8 cellular contexts compared by ENCODE assay signal in genomic region chrX:16870095-16870860, GRCh38. TPM values are rescaled to one million over a fixed set of nuclear protein-coding genes. Genes with fewer than 3 reads are reported as not detected.
DNase-seq lines count a peak whose midpoint lies in the region; ATAC-seq and TF ChIP-seq lines count a peak whose summit lies in the region.

Gene RBBP7, minus strand, starts transcription at chrX:16870362. Its CDS starts 309 bp downstream, at chrX:16870053.

- no peak for TF ChIP-seq CTCF in HFF-Myc (IDR thresholded peaks at IDR 0.05; ENCODE audit: low read depth, low read length, missing control alignments)
- no peak for TF ChIP-seq CTCF in SK-N-SH (IDR thresholded peaks at IDR 0.05)
- TF ChIP-seq CTCF in omental fat pad (IDR thresholded peaks at IDR 0.05): no peak

- no peaks in the 10 kb centered on the region for H3K9me3 ChIP-seq in SK-N-SH

- H3K4me2 ChIP-seq in SK-N-SH: peak within 1 kb of the TSS; percentile 85

- peaks cover 3 to 23% of the 10 kb centered on the region in 2 experiments for H3K36me3 ChIP-seq in SK-N-SH (replicated peaks in 1 of 2; ENCODE audit: control insufficient read depth in 1 of 2, insufficient read depth in 2 of 2, low read length in 1 of 2)

- no peaks in the 10 kb centered on the region for H3K9me2 ChIP-seq in SK-N-SH

- WGBS in SK-N-SH (ENCODE audit: low lambda C conversion rate): 1% methylated on average over 31 of the region's 84 CpGs

- H3K27ac ChIP-seq in SK-N-SH (ENCODE audit: low read depth in 2 of 2, low read length in 1 of 2) (peak within 1 kb of the TSS; percentile 91 to 97), temporal lobe (ENCODE audit: low read depth, low read length) (peak within 1 kb of the TSS; percentile 72)

- H3K27me3 ChIP-seq in SK-N-SH (ENCODE audit: insufficient read depth): peaks cover 14% of the 10 kb centered on the region; the same call in 1 of the 2 replicates

- peak within 1 kb of the TSS; percentile 100 for H2AFZ ChIP-seq in SK-N-SH (ENCODE audit: low read depth)

- peak; percentile 60 for DNase-seq in GM04503 (ENCODE audit: low read depth)
- DNase-seq in HFF-Myc (ENCODE audit: extremely low read depth, low read depth): peak; percentile 44
- peak; percentile 69 for DNase-seq in NCI-H1048 (lab: John Stamatoyannopoulos, UW)
- peak; percentile 98 for DNase-seq in SK-N-SH
- peak; percentile 88 for DNase-seq in activated naive CD4-positive, alpha-beta T cell treated with anti-CD3 and anti-CD28 coated beads, Interleukin-2, amount 50 U/mL, for 16 hours
- DNase-seq in germinal center (ENCODE audit: low spot score): peak; percentile 90
- DNase-seq in omental fat pad (ENCODE audit: low spot score): peak; percentile 70

- H3K4me3 ChIP-seq in HFF-Myc (replicated peaks; ENCODE audit: low read depth, low read length): peak within 1 kb of the TSS; percentile 64
- H3K4me3 ChIP-seq in SK-N-SH (ENCODE audit: low read depth in 2 of 2, low read length in 1 of 2): peak within 1 kb of the TSS; percentile 82 to 88

- no peak for TF ChIP-seq EP300 in SK-N-SH (IDR thresholded peaks at IDR 0.05; ENCODE audit: borderline replicate concordance in 1 of 2, low read depth in 1 of 2, low read length in 1 of 2)

- peak; percentile 95 for ATAC-seq in omental fat pad (ENCODE audit: low FRiP score)

- H4K20me1 ChIP-seq in SK-N-SH (ENCODE audit: insufficient read depth): peaks cover 42% of the 10 kb centered on the region

- peaks cover 7 to 11% of the 10 kb centered on the region in 2 experiments; a peak in 3 of 4 replicates for H3K4me1 ChIP-seq in SK-N-SH (ENCODE audit: control insufficient read depth in 1 of 2, insufficient read depth in 2 of 2, low read depth in 1 of 2, low read length in 1 of 2)

- peaks cover 43% of the 10 kb centered on the region for H3K79me2 ChIP-seq in SK-N-SH (ENCODE audit: insufficient read depth)

- H3K9ac ChIP-seq in SK-N-SH: peak within 1 kb of the TSS; percentile 97

- POLR2A ChIA-PET in SK-N-SH (lab: Yijun Ruan, JAX): no interaction called here

- CTCF ChIA-PET in SK-N-SH (lab: Yijun Ruan, JAX): interaction anchor here (1.0 to 5.1 kb wide), 2 partner anchors 12 to 13 kb away, joined by 4 to 37 read pairs; no protein-coding TSS in a partner anchor

- H3F3A ChIP-seq in SK-N-SH (replicated peaks; ENCODE audit: insufficient read depth): peaks cover 6% of the 10 kb centered on the region

- no peak for TF ChIP-seq RAD21 in SK-N-SH (IDR thresholded peaks at IDR 0.05; ENCODE audit: low read length)

TF ChIP-seq in SK-N-SH, 30 proteins besides CTCF, POLR2A, EP300 and RAD21:
- TF ChIP-seq USF1 (IDR thresholded peaks at IDR 0.05; ENCODE audit: borderline replicate concordance, low read depth) (no peak), FOXJ3 (CRISPR knock-in tag; IDR thresholded peaks at IDR 0.05) (no peak), CHD2 (IDR thresholded peaks at IDR 0.05; ENCODE audit: low read length, partially characterized antibody) (peak; percentile 95), NRF1 (IDR thresholded peaks at IDR 0.05; ENCODE audit: low read depth, low read length) (peak; percentile 88), SIN3A (IDR thresholded peaks at IDR 0.05; ENCODE audit: borderline replicate concordance, low read depth, low read length) (peak; percentile 50; the same call in 1 of the 2 replicates), POLR2AphosphoS5 (IDR thresholded peaks at IDR 0.05; ENCODE audit: low read depth, low read length) (peak; percentile 68), TAF1 (IDR thresholded peaks at IDR 0.05; ENCODE audit: borderline replicate concordance, low read depth, low read length) (peak; percentile 80; the same call in 1 of the 2 replicates), ZBTB33 (IDR thresholded peaks at IDR 0.05; ENCODE audit: borderline replicate concordance, low read depth) (peak; percentile 56; the same call in 1 of the 2 replicates), MAX (IDR thresholded peaks at IDR 0.05; ENCODE audit: low read depth) (no peak)

RNA-seq across cellular contexts. Expression of gene RBBP7, which starts in this region (rescaled TPM):
- 172 and 198 TPM in 2 replicates for polyA plus RNA-seq in SK-N-SH (2012; rRNA removed)
- 195 and 207 TPM in 2 replicates for polyA plus RNA-seq in SK-N-SH (2012; cell fraction: cytosol; rRNA removed)
- 166 and 203 TPM in 2 replicates for polyA plus RNA-seq in SK-N-SH (2012; cell fraction: nucleus; rRNA removed)
- total RNA-seq in omental fat pad: 10 to 100 TPM; 57.4 to 74.3 (median 70.9) TPM
- 63.2 TPM for total RNA-seq in temporal lobe

Comparison
In these comparisons a context has a peak if more than half of its experiments do, and no peak if none do; other contexts are left out.
1. Peak in every context shown above with its lines: DNase-seq, ATAC-seq, H3K4me3 ChIP-seq and H3K27ac ChIP-seq.
2. DNase-seq: peak in every context shown above with its lines; median percentile 98 in SK-N-SH; 90 in germinal center; 88 in activated naive CD4-positive, alpha-beta T cell treated with anti-CD3 and anti-CD28 coated beads, Interleukin-2, amount 50 U/mL, for 16 hours; 70 in omental fat pad; 69 in NCI-H1048; 60 in GM04503; 44 in HFF-Myc.